ENCODE assay signal across 18 cellular contexts in genomic region chr2:37443082-37443481, GRCh38.
DNase-seq lines count a peak whose midpoint lies in the region; ATAC-seq and TF ChIP-seq lines count a peak whose summit lies in the region.
"Had no signal": no experiment of that assay in that cellular context is flagged by ENCODE, and none has a peak within 500 bp of the region (broad histone marks: within the 10 kb centered on the region; RNA-seq: fewer than 3 reads in every experiment).

No MANE protein-coding gene starts in this region.

- H3K4me1 Mint-ChIP-seq in H9 (no peaks in the 10 kb centered on the region), WTC11 (no peaks in the 10 kb centered on the region), endodermal cell (peaks cover 22% of the 10 kb centered on the region)
- H3K4me1 Mint-ChIP-seq: B cell had no signal

- H3K23ac ChIP-seq in H9 (ENCODE audit: insufficient read length, low read depth, low read length) = no peak overlapping the region

- in situ Hi-C loops in ACHN (cut with HindIII; ENCODE audit: low pct_ligation_motif_present, low pct_unique_long_range_greater_than_20kb, low sequenced_read_pairs) = no loop called here

- H3F3A ChIP-seq in PC-9 (ENCODE audit: insufficient read depth, low read depth) = no peaks in the 10 kb centered on the region; the same call in 1 of the 2 replicates

- no peaks in the 10 kb centered on the region for H3K79me1 ChIP-seq in H9 (ENCODE audit: insufficient read depth, low read depth, low read length, poor library complexity, severe bottlenecking)

- H4K8ac ChIP-seq in H9 (replicated peaks; ENCODE audit: insufficient read length, low read depth, low read length) = no peak overlapping the region

- H3K4me1 ChIP-seq in H9 (ENCODE audit: insufficient read depth, low read length) (no peaks in the 10 kb centered on the region), endodermal cell (ENCODE audit: control insufficient read depth, insufficient read depth, low read length) (peaks cover 6% of the 10 kb centered on the region), PC-9 (replicated peaks; ENCODE audit: insufficient read depth) (no peaks in the 10 kb centered on the region)
- H3K4me1 ChIP-seq: BLaER1, Caco-2 had no signal

- H2BK20ac ChIP-seq in H9 (ENCODE audit: low read depth, low read length, poor library complexity, severe bottlenecking) = no peak overlapping the region

- H2BK120ac ChIP-seq in H9 (ENCODE audit: low read depth, low read length, poor library complexity, severe bottlenecking) = no peak overlapping the region

- POLR2A ChIA-PET in WTC11 (lab: Charles Lee) = no interaction called here
- POLR2A ChIA-PET in PC-9 (lab: Charles Lee; ENCODE audit: unreplicated experiment) = no interaction called here

- no peak overlapping the region for H2AK5ac ChIP-seq in H9 (ENCODE audit: insufficient read length, low read length)

- H3K9ac ChIP-seq in H9 (ENCODE audit: extremely low read depth, insufficient read length, low read length) = no peak overlapping the region
- H3K9ac ChIP-seq in endodermal cell (ENCODE audit: extremely low read depth, low read length, poor library complexity, severe bottlenecking) = no peak overlapping the region
- H3K9ac ChIP-seq: BLaER1, GM23248 had no signal

- intact Hi-C loops in PC-9 (cut with micrococcal nuclease; ENCODE audit: unreplicated experiment) = no loop called here

- H4K5ac ChIP-seq in H9 (ENCODE audit: insufficient read length, low read depth, low read length) = no peak overlapping the region

- CTCF ChIA-PET in WTC11 (lab: Charles Lee) (interaction anchor here (1.5 kb wide), 1 partner anchor 434 kb away, joined by 4 read pairs; no protein-coding TSS in a partner anchor), PC-9 (lab: Charles Lee) (no interaction called here)

- H3K23me2 ChIP-seq in H9 (ENCODE audit: insufficient read length, low read depth, low read length, poor library complexity, severe bottlenecking) = no peaks in the 10 kb centered on the region

- no peak for ATAC-seq in WTC11
- ATAC-seq: CD8-positive, alpha-beta T cell; GM12878; HCT116 had no signal

- H4K20me1 ChIP-seq in H9 (ENCODE audit: control insufficient read depth, insufficient read depth, insufficient read length) (no peaks in the 10 kb centered on the region), PC-9 (ENCODE audit: insufficient read depth) (no peaks in the 10 kb centered on the region; the same call in 1 of the 2 replicates)
- H4K20me1 ChIP-seq: BLaER1 had no signal

- H3K79me2 ChIP-seq in H9 (ENCODE audit: insufficient read depth, low read length) = no peaks in the 10 kb centered on the region
- no peaks in the 10 kb centered on the region for H3K79me2 ChIP-seq in PC-9 (ENCODE audit: low read depth)

- H3K27ac ChIP-seq in H9 (ENCODE audit: insufficient read length, low read depth, low read length) (no peak overlapping the region), endodermal cell (ENCODE audit: low read depth, low read length) (peak overlapping the region; percentile 55), PC-9 (no peak overlapping the region)
- H3K27ac ChIP-seq: BLaER1, C4-2B, GM23248 had no signal

- H2BK12ac ChIP-seq in H9 (ENCODE audit: insufficient read length, low read depth, low read length) = no peak overlapping the region

- H3K27me3 Mint-ChIP-seq in H9 (ENCODE audit: low read depth) (peaks cover 2% of the 10 kb centered on the region), WTC11 (ENCODE audit: low read depth) (peaks cover 3% of the 10 kb centered on the region; the same call in 1 of the 2 replicates), endodermal cell (ENCODE audit: insufficient read depth) (no peaks in the 10 kb centered on the region)

- BruUV-seq in PC-9 (replicated peaks; lab: Mats Ljungman, UMichigan) = no TSS peak

- TF ChIP-seq CTCF in H9 (conservative IDR thresholded peaks at IDR 0.05) = no peak
- TF ChIP-seq CTCF in WTC11 (IDR thresholded peaks at IDR 0.05) = no peak
- TF ChIP-seq CTCF in endodermal cell (conservative IDR thresholded peaks at IDR 0.05) = no peak
- no peak for TF ChIP-seq CTCF in PC-9 (conservative IDR thresholded peaks at IDR 0.05)

- no peak for DNase-seq in H9
- no peak for DNase-seq in WTC11 (ENCODE audit: low spot score)
- peak; percentile 70 for DNase-seq in endodermal cell
- no peak for DNase-seq in PC-9
- no peak for DNase-seq in ACHN
- no peak for DNase-seq in stimulated activated CD8-positive, alpha-beta memory T cell treated with anti-CD3 and anti-CD28 coated beads, Interleukin-4, amount 100 ng/mL, for 48 hours
- DNase-seq: Caco-2; CD4-positive, CD25-positive, alpha-beta regulatory T cell; CD8-positive, alpha-beta T cell; DMS153; DND-41; GM23248; H7 had no signal

- no peak overlapping the region for H2BK5ac ChIP-seq in H9 (ENCODE audit: insufficient read length, low read length)

- H3K27ac Mint-ChIP-seq in H9 (no peak overlapping the region), WTC11 (no peak overlapping the region), endodermal cell (peak overlapping the region; percentile 52)
- H3K27ac Mint-ChIP-seq: B cell; CD4-positive, CD25-positive, alpha-beta regulatory T cell; CD8-positive, alpha-beta T cell had no signal

- H3K4ac ChIP-seq in H9 (ENCODE audit: low read depth, low read length) = no peak overlapping the region

- no peak overlapping the region for H3K14ac ChIP-seq in H9 (ENCODE audit: insufficient read depth, low read length)

- H3K4me3 ChIP-seq in endodermal cell (ENCODE audit: low read length) (peak overlapping the region; percentile 72), PC-9 (no peak overlapping the region)
- H3K4me3 ChIP-seq: BLaER1, GM12878, GM23248 had no signal

- H3K9me3 ChIP-seq in H9 (ENCODE audit: control insufficient read depth, low read depth, low read length) (peaks cover 8% of the 10 kb centered on the region), endodermal cell (ENCODE audit: control insufficient read depth, low read length) (peaks cover 31% of the 10 kb centered on the region), PC-9 (ENCODE audit: insufficient read depth, low read depth) (peaks cover 6% of the 10 kb centered on the region)

- H2AFZ ChIP-seq in H9 (ENCODE audit: low read length) (peak overlapping the region; percentile 32), PC-9 (no peak overlapping the region)
- H2AFZ ChIP-seq: GM23248 had no signal

- H3T11ph ChIP-seq in H9 (ENCODE audit: low read length) = no peak overlapping the region

- no peak overlapping the region for H2BK15ac ChIP-seq in H9 (ENCODE audit: low read depth, low read length)

- H3K4me3 Mint-ChIP-seq in H9 = no peak overlapping the region
- H3K4me3 Mint-ChIP-seq in WTC11 = no peak overlapping the region
- H3K4me3 Mint-ChIP-seq in endodermal cell = no peak overlapping the region
- H3K4me3 Mint-ChIP-seq: B cell; CD4-positive, CD25-positive, alpha-beta regulatory T cell; CD8-positive, alpha-beta T cell had no signal

- peaks cover 9% of the 10 kb centered on the region for H3K36me3 ChIP-seq in endodermal cell (ENCODE audit: control insufficient read depth, insufficient read depth, low read length)
- no peaks in the 10 kb centered on the region for H3K36me3 ChIP-seq in PC-9 (ENCODE audit: low read depth)
- H3K36me3 ChIP-seq: BLaER1 had no signal

- H4K91ac ChIP-seq in H9 (ENCODE audit: insufficient read length, low read depth, low read length) = no peak overlapping the region

- H3K27me3 ChIP-seq in H9 (ENCODE audit: insufficient read depth, low read length) = no peaks in the 10 kb centered on the region
- H3K27me3 ChIP-seq in endodermal cell (ENCODE audit: control insufficient read depth, insufficient read depth, low read length, poor library complexity, severe bottlenecking) = no peaks in the 10 kb centered on the region
- H3K27me3 ChIP-seq in PC-9 (ENCODE audit: insufficient read depth, low read depth) = no peaks in the 10 kb centered on the region
- H3K27me3 ChIP-seq: BLaER1 had no signal

- H3K18ac ChIP-seq in H9 (ENCODE audit: insufficient read length, low read depth, low read length) = no peak overlapping the region

- WGBS in H9 (ENCODE audit: extremely low coverage, insufficient read length, low lambda C conversion rate) = no CpG with 5 or more reads among the region's 3 CpGs
- WGBS in endodermal cell (ENCODE audit: insufficient coverage in 1 of 2, insufficient read length in 1 of 2), 2 experiments = 82 to 100% methylated on average over 1 to 3 of the region's 3 CpGs

- H3K36me3 Mint-ChIP-seq in H9 (ENCODE audit: insufficient read depth in 1 of 3, low read depth in 3 of 3) = peaks cover 2 to 9% (median 3%) of the 10 kb centered on the region in 3 experiments; a peak in 3 of 7 replicates
- H3K36me3 Mint-ChIP-seq in WTC11 = peaks cover 14% of the 10 kb centered on the region
- H3K36me3 Mint-ChIP-seq in endodermal cell (ENCODE audit: low read depth) = peaks cover 16% of the 10 kb centered on the region
- H3K36me3 Mint-ChIP-seq: CD4-positive, CD25-positive, alpha-beta regulatory T cell; CD8-positive, alpha-beta T cell had no signal

- no peak overlapping the region for H3K56ac ChIP-seq in H9 (ENCODE audit: insufficient read length, low read depth, low read length)

- H3K9me3 Mint-ChIP-seq in H9 = peaks cover 14% of the 10 kb centered on the region in 2 experiments
- H3K9me3 Mint-ChIP-seq in WTC11 = peaks cover 15% of the 10 kb centered on the region
- H3K9me3 Mint-ChIP-seq in endodermal cell = peaks cover 17% of the 10 kb centered on the region

- no peaks in the 10 kb centered on the region for H3K9me2 ChIP-seq in PC-9 (ENCODE audit: insufficient read depth)

- H3K4me2 ChIP-seq in H9 (ENCODE audit: insufficient read depth, insufficient read length, low read length) (no peak overlapping the region), PC-9 (no peak overlapping the region)
- H3K4me2 ChIP-seq: BLaER1 had no signal

TF ChIP-seq in WTC11, 78 proteins besides CTCF, POLR2A, EP300 and RAD21 (continues in another document):
- TF ChIP-seq, protein P1, sequence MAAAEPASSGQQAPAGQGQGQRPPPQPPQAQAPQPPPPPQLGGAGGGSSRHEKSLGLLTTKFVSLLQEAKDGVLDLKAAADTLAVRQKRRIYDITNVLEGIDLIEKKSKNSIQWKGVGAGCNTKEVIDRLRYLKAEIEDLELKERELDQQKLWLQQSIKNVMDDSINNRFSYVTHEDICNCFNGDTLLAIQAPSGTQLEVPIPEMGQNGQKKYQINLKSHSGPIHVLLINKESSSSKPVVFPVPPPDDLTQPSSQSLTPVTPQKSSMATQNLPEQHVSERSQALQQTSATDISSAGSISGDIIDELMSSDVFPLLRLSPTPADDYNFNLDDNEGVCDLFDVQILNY (CRISPR knock-in tag; IDR thresholded peaks at IDR 0.05) = no peak
- peak; percentile 46; the same call in 1 of the 2 replicates for TF ChIP-seq ZNF317 (CRISPR knock-in tag; IDR thresholded peaks at IDR 0.05; ENCODE audit: borderline replicate concordance, low read depth)
- no peak for TF ChIP-seq USF2 (CRISPR knock-in tag; IDR thresholded peaks at IDR 0.05)
- TF ChIP-seq ZNF416 (CRISPR knock-in tag; IDR thresholded peaks at IDR 0.05) = no peak
- TF ChIP-seq FOXP1 (CRISPR knock-in tag; IDR thresholded peaks at IDR 0.05; ENCODE audit: borderline replicate concordance) = no peak
